In the genomic region with DNA sequence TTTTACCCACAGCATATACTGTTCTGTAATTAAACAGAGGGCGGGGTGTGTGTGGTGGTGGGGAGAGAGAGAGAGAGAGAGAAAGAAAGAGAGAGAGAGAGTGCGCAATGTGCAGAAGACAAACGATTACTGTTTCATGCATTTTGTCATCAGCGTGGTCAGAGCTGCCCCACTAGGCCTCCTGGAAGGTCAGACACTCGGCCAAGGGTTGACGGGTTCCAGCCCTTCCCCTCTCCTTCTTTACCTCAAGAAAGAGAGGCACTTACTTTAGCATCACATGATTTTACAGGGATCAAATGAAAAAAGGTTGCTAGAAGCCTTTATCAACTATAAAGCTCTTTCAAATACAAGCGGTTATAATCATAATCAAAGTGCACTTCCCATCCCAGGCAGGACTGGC, we compare ENCODE assay signal across 10 cellular contexts.
DNase-seq lines count a peak whose midpoint lies in the region; ATAC-seq and TF ChIP-seq lines count a peak whose summit lies in the region.
"Had no signal": no experiment of that assay in that cellular context is flagged by ENCODE, and none has a peak within 500 bp of the region (broad histone marks: within the 10 kb centered on the region; RNA-seq: fewer than 3 reads in every experiment).

No MANE protein-coding gene starts in this region.

- H3K27ac ChIP-seq in ACC112 (ENCODE audit: low read depth, low read length) = no peak overlapping the region
- H3K27ac ChIP-seq: BLaER1 had no signal

- H3K9me3 Mint-ChIP-seq in glutamatergic neuron (ENCODE audit: unreplicated experiment) (peaks cover 7% of the 10 kb centered on the region), osteocyte (ENCODE audit: unreplicated experiment) (no peaks in the 10 kb centered on the region)
- no peaks in the 10 kb centered on the region for H3K9me3 Mint-ChIP-seq in activated CD4-positive, alpha-beta memory T cell treated with anti-CD3 and anti-CD28 coated beads, Interleukin-2, amount 10 ng/mL, durations not matched to agents 7 days and 5 days

- H3K36me3 Mint-ChIP-seq in glutamatergic neuron (ENCODE audit: unreplicated experiment) (peaks cover 12% of the 10 kb centered on the region), osteocyte (ENCODE audit: unreplicated experiment) (no peaks in the 10 kb centered on the region)
- no peaks in the 10 kb centered on the region for H3K36me3 Mint-ChIP-seq in activated CD4-positive, alpha-beta memory T cell treated with anti-CD3 and anti-CD28 coated beads, Interleukin-2, amount 10 ng/mL, durations not matched to agents 7 days and 5 days (ENCODE audit: low read depth)
- H3K36me3 Mint-ChIP-seq: activated CD8-positive, alpha-beta memory T cell treated with anti-CD3 and anti-CD28 coated beads, Interleukin-2, amount 10 ng/mL, durations not matched to agents 7 days and 5 days had no signal

- DNase-seq in SK-MEL-5 (ENCODE audit: low read depth, low spot score) (peak; percentile 90), glutamatergic neuron (no peak), osteocyte (ENCODE audit: extremely low spot score, unreplicated experiment) (no peak), KBM-7 (no peak), DMS53 treated with DMSO at 0.1 percent for 48 hours (lab: John Stamatoyannopoulos, UW; ENCODE audit: unreplicated experiment) (no peak)
- DNase-seq in activated CD4-positive, alpha-beta memory T cell treated with anti-CD3 and anti-CD28 coated beads, Interleukin-2, amount 10 ng/mL, durations not matched to agents 7 days and 5 days = no peak
- DNase-seq: activated CD8-positive, alpha-beta memory T cell treated with anti-CD3 and anti-CD28 coated beads, Interleukin-2, amount 10 ng/mL, durations not matched to agents 7 days and 5 days had no signal

- ATAC-seq in HG03378 (IDR thresholded peaks at IDR 0.05; ENCODE audit: unreplicated experiment) = no peak
- ATAC-seq: activated CD8-positive, alpha-beta memory T cell treated with anti-CD3 and anti-CD28 coated beads, Interleukin-2, amount 10 ng/mL, durations not matched to agents 7 days and 5 days had no signal

- peaks cover 5% of the 10 kb centered on the region for H3K27me3 Mint-ChIP-seq in glutamatergic neuron (ENCODE audit: unreplicated experiment)
- no peaks in the 10 kb centered on the region for H3K27me3 Mint-ChIP-seq in osteocyte (ENCODE audit: unreplicated experiment)
- peaks cover 21% of the 10 kb centered on the region for H3K27me3 Mint-ChIP-seq in activated CD4-positive, alpha-beta memory T cell treated with anti-CD3 and anti-CD28 coated beads, Interleukin-2, amount 10 ng/mL, durations not matched to agents 7 days and 5 days

- H3K4me3 Mint-ChIP-seq in glutamatergic neuron (ENCODE audit: unreplicated experiment) (peak overlapping the region; percentile 84), osteocyte (ENCODE audit: unreplicated experiment) (peak overlapping the region; percentile 74)
- H3K4me3 Mint-ChIP-seq in activated CD4-positive, alpha-beta memory T cell treated with anti-CD3 and anti-CD28 coated beads, Interleukin-2, amount 10 ng/mL, durations not matched to agents 7 days and 5 days = no peak overlapping the region
- H3K4me3 Mint-ChIP-seq: activated CD8-positive, alpha-beta memory T cell treated with anti-CD3 and anti-CD28 coated beads, Interleukin-2, amount 10 ng/mL, durations not matched to agents 7 days and 5 days had no signal

- CTCF ChIA-PET in activated CD4-positive, alpha-beta memory T cell treated with anti-CD3 and anti-CD28 coated beads, Interleukin-2, amount 10 ng/mL, durations not matched to agents 7 days and 5 days (lab: Charles Lee) = no interaction called here

- no peak for TF ChIP-seq CTCF in glutamatergic neuron (IDR thresholded peaks at IDR 0.05; ENCODE audit: partially characterized antibody, unreplicated experiment)
- TF ChIP-seq CTCF in osteocyte (IDR thresholded peaks at IDR 0.05) = no peak

- H3K4me1 Mint-ChIP-seq in glutamatergic neuron (ENCODE audit: low read depth, unreplicated experiment) (peaks cover 3% of the 10 kb centered on the region), osteocyte (ENCODE audit: unreplicated experiment) (peaks cover 12% of the 10 kb centered on the region)
- H3K4me1 Mint-ChIP-seq in activated CD4-positive, alpha-beta memory T cell treated with anti-CD3 and anti-CD28 coated beads, Interleukin-2, amount 10 ng/mL, durations not matched to agents 7 days and 5 days = no peaks in the 10 kb centered on the region
- H3K4me1 Mint-ChIP-seq: activated CD8-positive, alpha-beta memory T cell treated with anti-CD3 and anti-CD28 coated beads, Interleukin-2, amount 10 ng/mL, durations not matched to agents 7 days and 5 days had no signal

- no peaks in the 10 kb centered on the region for H3K27me3 ChIP-seq in ACC112 (ENCODE audit: insufficient read depth, low read length)

- POLR2A ChIA-PET in activated CD4-positive, alpha-beta memory T cell treated with anti-CD3 and anti-CD28 coated beads, Interleukin-2, amount 10 ng/mL, durations not matched to agents 7 days and 5 days (lab: Charles Lee) = no interaction called here

- no peaks in the 10 kb centered on the region; the same call in 1 of the 2 replicates for H3K36me3 ChIP-seq in ACC112 (ENCODE audit: insufficient read depth, low read length)
- H3K36me3 ChIP-seq: BLaER1 had no signal

- H3K4me1 ChIP-seq in ACC112 (ENCODE audit: control insufficient read depth, insufficient read depth, low read length, unreplicated experiment) = peaks cover 6% of the 10 kb centered on the region
- H3K4me1 ChIP-seq: BLaER1 had no signal

- H3K27ac Mint-ChIP-seq in glutamatergic neuron (ENCODE audit: unreplicated experiment) (peak overlapping the region; percentile 96), osteocyte (ENCODE audit: unreplicated experiment) (peak overlapping the region; percentile 82)
- H3K27ac Mint-ChIP-seq in activated CD4-positive, alpha-beta memory T cell treated with anti-CD3 and anti-CD28 coated beads, Interleukin-2, amount 10 ng/mL, durations not matched to agents 7 days and 5 days = no peak overlapping the region
- H3K27ac Mint-ChIP-seq: activated CD8-positive, alpha-beta memory T cell treated with anti-CD3 and anti-CD28 coated beads, Interleukin-2, amount 10 ng/mL, durations not matched to agents 7 days and 5 days had no signal

- in situ Hi-C loops in SK-MEL-5 (cut with HindIII; ENCODE audit: low pct_unique_long_range_greater_than_20kb, low sequenced_read_pairs) = no loop called here
- in situ Hi-C loops in KBM-7 (cut with MboI; ENCODE audit: low pct_unique_long_range_greater_than_20kb, low sequenced_read_pairs) = no loop called here

- H3K79me2 ChIP-seq in ACC112 (ENCODE audit: control insufficient read depth, insufficient read depth, low read length, unreplicated experiment) = no peaks in the 10 kb centered on the region

- peak overlapping the region; percentile 89 for H2AFZ ChIP-seq in ACC112 (ENCODE audit: low read length, unreplicated experiment)

- peak overlapping the region; percentile 78 for H3K4me3 ChIP-seq in ACC112 (ENCODE audit: low read depth, low read length)
- H3K4me3 ChIP-seq: BLaER1 had no signal
